In genomic region chr19:55382522-55383054, GRCh38 we compare ENCODE assay signal across 1 cellular context.
TF ChIP-seq lines count a peak whose summit lies in the region.

No MANE protein-coding gene starts in this region.

TF ChIP-seq in H1, 55 proteins besides CTCF, POLR2A, EP300 and RAD21:
- TF ChIP-seq MAFK (IDR thresholded peaks at IDR 0.05; ENCODE audit: low read depth, low read length): no peak
- TF ChIP-seq BACH1 (IDR thresholded peaks at IDR 0.05; ENCODE audit: low read length): no peak
- no peak for TF ChIP-seq ATF3 (IDR thresholded peaks at IDR 0.05; ENCODE audit: insufficient read depth, low read depth, low read length)
- no peak for TF ChIP-seq SP4 (IDR thresholded peaks at IDR 0.05; ENCODE audit: low read length)
- TF ChIP-seq HDAC2 (IDR thresholded peaks at IDR 0.05; ENCODE audit: borderline replicate concordance in 1 of 2, low read depth in 2 of 2, low read length in 2 of 2): no peak
- no peak for TF ChIP-seq SP2 (IDR thresholded peaks at IDR 0.05; ENCODE audit: low read length)
- no peak for TF ChIP-seq CHD1 (IDR thresholded peaks at IDR 0.05; ENCODE audit: low read depth, low read length)
- no peak for TF ChIP-seq SRF (IDR thresholded peaks at IDR 0.05; ENCODE audit: low read depth, low read length)
- TF ChIP-seq ZNF274 (IDR thresholded peaks at IDR 0.05; ENCODE audit: borderline replicate concordance, extremely low read depth, low read length): no peak
- no peak for TF ChIP-seq ASH2L (IDR thresholded peaks at IDR 0.05; ENCODE audit: low read length)
- TF ChIP-seq FOSL1 (IDR thresholded peaks at IDR 0.05; ENCODE audit: insufficient read depth, low read depth, low read length): no peak
- no peak for TF ChIP-seq CTBP2 (IDR thresholded peaks at IDR 0.05; ENCODE audit: borderline replicate concordance, insufficient read depth, insufficient read length, low read length)
- TF ChIP-seq SIRT6 (IDR thresholded peaks at IDR 0.05; ENCODE audit: low read length): no peak
- no peak for TF ChIP-seq CBX8 (IDR thresholded peaks at IDR 0.05; ENCODE audit: borderline replicate concordance, low read depth, low read length)
- TF ChIP-seq TBP (IDR thresholded peaks at IDR 0.05; ENCODE audit: low read depth, low read length): no peak
- TF ChIP-seq EZH2 (IDR thresholded peaks at IDR 0.05; ENCODE audit: low read depth, low read length, severe bottlenecking): no peak
- no peak for TF ChIP-seq CBX5 (IDR thresholded peaks at IDR 0.05; ENCODE audit: low read depth, low read length)
